In the genomic region with DNA sequence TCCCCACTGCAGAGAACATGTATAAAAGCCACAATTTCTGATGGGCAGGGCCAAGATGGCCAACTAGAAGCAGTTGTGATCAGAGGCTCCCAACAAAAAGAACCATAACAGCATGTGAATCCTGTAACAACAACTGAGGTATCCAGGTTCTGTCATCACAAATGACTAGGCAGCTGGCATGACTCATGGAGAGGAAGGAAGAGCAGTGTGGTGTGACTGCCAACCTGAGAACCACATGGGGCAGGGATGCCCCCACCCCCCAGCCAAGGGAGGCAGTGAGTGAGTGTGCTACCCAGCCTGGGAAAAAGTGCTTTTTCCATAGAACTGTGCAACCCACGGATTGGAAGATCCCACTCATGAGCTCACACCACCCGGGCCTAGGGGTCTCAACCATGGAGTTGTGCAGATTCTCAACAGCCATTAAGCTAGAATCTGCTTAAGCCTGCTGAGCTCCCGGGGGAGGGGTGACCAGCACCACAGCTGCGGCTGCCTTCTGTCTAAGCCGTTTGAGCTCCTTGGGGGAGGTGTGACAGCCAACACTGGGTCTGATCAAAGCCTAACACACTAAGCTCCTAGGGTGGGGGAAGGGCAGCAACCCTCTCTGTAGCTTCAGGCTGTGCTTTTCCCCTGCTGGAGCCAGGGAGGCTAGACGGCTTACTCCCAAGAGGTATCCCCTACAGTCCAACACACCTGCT, we compare ENCODE assay signal across 10 cellular contexts.
DNase-seq lines count a peak whose midpoint lies in the region; ATAC-seq and TF ChIP-seq lines count a peak whose summit lies in the region.
"Had no signal": no experiment of that assay in that cellular context is flagged by ENCODE, and none has a peak within 500 bp of the region (broad histone marks: within the 10 kb centered on the region; RNA-seq: fewer than 3 reads in every experiment).

No MANE protein-coding gene starts in this region.

- no peaks in the 10 kb centered on the region for H3K27me3 ChIP-seq in SJCRH30
- H3K27me3 ChIP-seq: cardiac muscle cell, spleen had no signal

- H3K27ac ChIP-seq in SJCRH30, result peak overlapping the region; percentile 88
- H3K27ac ChIP-seq: cardiac muscle cell, spleen had no signal

- no peaks in the 10 kb centered on the region for H3K36me3 ChIP-seq in SJCRH30
- H3K36me3 ChIP-seq: cardiac muscle cell, spleen had no signal

- H3K27ac Mint-ChIP-seq in effector memory CD8-positive, alpha-beta T cell, result peak overlapping the region in 1 of 2 donors; percentile 65
- no peak overlapping the region for H3K27ac Mint-ChIP-seq in CD14-positive monocyte

- peaks cover 0 to 7% of the 10 kb centered on the region in 2 donors for H3K9me3 Mint-ChIP-seq in effector memory CD8-positive, alpha-beta T cell
- H3K9me3 Mint-ChIP-seq in CD14-positive monocyte, result peaks cover 4 to 23% (median 10%) of the 10 kb centered on the region in 7 donors

- 0 out of 2 replicates have a peak, but pooled peaks cover 2% of the 10 kb centered on the region for H3K9me3 ChIP-seq in SJCRH30 (replicated peaks)

- H3K4me3 Mint-ChIP-seq in effector memory CD8-positive, alpha-beta T cell, result peak overlapping the region in 1 of 2 donors; percentile 47
- no peak overlapping the region for H3K4me3 Mint-ChIP-seq in CD14-positive monocyte

- peaks cover 9 to 15% of the 10 kb centered on the region in 2 donors for H3K4me1 Mint-ChIP-seq in effector memory CD8-positive, alpha-beta T cell (ENCODE audit: low read depth in 2 of 2)
- H3K4me1 Mint-ChIP-seq in CD14-positive monocyte, result peaks cover 4% of the 10 kb centered on the region

- TF ChIP-seq CTCF in CD14-positive monocyte (IDR thresholded peaks at IDR 0.05), result no peak

- H3K4me3 ChIP-seq in SJCRH30, result no peak overlapping the region
- H3K4me3 ChIP-seq: cardiac muscle cell, GM12878, spleen had no signal

- peaks cover 26% of the 10 kb centered on the region for H3K4me1 ChIP-seq in SJCRH30
- H3K4me1 ChIP-seq: spleen had no signal

- H3K36me3 Mint-ChIP-seq in effector memory CD8-positive, alpha-beta T cell (ENCODE audit: insufficient read depth), result no peaks in the 10 kb centered on the region
- H3K36me3 Mint-ChIP-seq in CD14-positive monocyte, result no peaks in the 10 kb centered on the region

- DNase-seq in SJCRH30, result peak; percentile 91
- DNase-seq in effector memory CD8-positive, alpha-beta T cell, result peak; percentile 12 to 34 (median 27)
- peak; percentile 4 for DNase-seq in stimulated activated CD8-positive, alpha-beta memory T cell treated with anti-CD3 and anti-CD28 coated beads, Interleukin-4, amount 100 ng/mL, for 24 hours (ENCODE audit: low read depth)
- no peak for DNase-seq in middle frontal gyrus (ENCODE audit: extremely low spot score, low spot score)
- DNase-seq in CD14-positive monocyte (ENCODE audit: low spot score), result no peak
- DNase-seq: spleen had no signal

- ATAC-seq in HG03175 (IDR thresholded peaks at IDR 0.05; ENCODE audit: unreplicated experiment) (peak; percentile 51), HG03139 (IDR thresholded peaks at IDR 0.05; ENCODE audit: unreplicated experiment) (no peak)
- ATAC-seq in effector memory CD8-positive, alpha-beta T cell (replicated peaks), result peak; percentile 90
- ATAC-seq: GM12878 had no signal

- peaks cover 0 to 4% of the 10 kb centered on the region in 2 donors for H3K27me3 Mint-ChIP-seq in effector memory CD8-positive, alpha-beta T cell
- peaks cover 0 to 3% (median 0%) of the 10 kb centered on the region in 3 donors for H3K27me3 Mint-ChIP-seq in CD14-positive monocyte (ENCODE audit: low read depth in 3 of 3)

- intact Hi-C loops in CD14-positive monocyte (cut with micrococcal nuclease), result no loop called here

Comparison
In these comparisons a context has a peak if more than half of its experiments do, and no peak if none do; other contexts are left out.
1. DNase-seq: peak in SJCRH30 (2 of 2), effector memory CD8-positive, alpha-beta T cell (3 of 3) and stimulated activated CD8-positive, alpha-beta memory T cell treated with anti-CD3 and anti-CD28 coated beads, Interleukin-4, amount 100 ng/mL, for 24 hours (single experiment); none in middle frontal gyrus (single experiment) and CD14-positive monocyte (single experiment).